In genomic region chr3:160685144-160685766, GRCh38 we compare ENCODE assay signal across 13 cellular contexts. TPM values are rescaled to one million over a fixed set of nuclear protein-coding genes. Genes with fewer than 3 reads are reported as not detected.
DNase-seq lines count a peak whose midpoint lies in the region; ATAC-seq and TF ChIP-seq lines count a peak whose summit lies in the region.
"Had no signal": no experiment of that assay in that cellular context is flagged by ENCODE, and none has a peak within 500 bp of the region (broad histone marks: within the 10 kb centered on the region; RNA-seq: fewer than 3 reads in every experiment).

No MANE protein-coding gene starts in this region.

- H3K36me3 ChIP-seq in osteoblast (ENCODE audit: insufficient read depth, low read length) = no peaks in the 10 kb centered on the region
- H3K36me3 ChIP-seq: ovary, thyroid gland had no signal

- DNase-seq in EH (ENCODE audit: low read depth) (peak; percentile 9), NAMALWA (ENCODE audit: low spot score) (peak; percentile 25), choroid plexus epithelial cell (ENCODE audit: low read depth) (peak; percentile 28), osteoblast (ENCODE audit: insufficient read length, low spot score, missing footprints) (no peak)
- DNase-seq in activated T-helper 1 cell treated with anti-CD3 and anti-CD28 coated beads, Interleukin-12 subunit alpha, Interleukin-12 subunit beta, Interleukin-2, Interleukin-4 antibody, amounts not matched to agents 30 ng/mL and 10 ng/mL and 1 ng/mL, durations not matched to agents 14 hours and 24 hours and 36 hours (ENCODE audit: low spot score) = no peak
- DNase-seq: GDM1, GOT3, left cardiac atrium, ovary, thyroid gland had no signal

- H3K4me2 ChIP-seq in osteoblast (ENCODE audit: insufficient read depth, low read length) = no peak overlapping the region

- H3K27me3 ChIP-seq in osteoblast (ENCODE audit: insufficient read depth, low read length) = no peaks in the 10 kb centered on the region
- H3K27me3 ChIP-seq: ovary, thyroid gland had no signal

- H3K36me3 Mint-ChIP-seq in activated T-helper 1 cell treated with anti-CD3 and anti-CD28 coated beads, Interleukin-12 subunit alpha, Interleukin-12 subunit beta, Interleukin-2, Interleukin-4 antibody, amounts not matched to agents 30 ng/mL and 10 ng/mL and 1 ng/mL, durations not matched to agents 14 hours and 24 hours and 36 hours (ENCODE audit: low read depth) = no peaks in the 10 kb centered on the region

- H3K4me3 ChIP-seq in choroid plexus epithelial cell (ENCODE audit: low read depth, low read length) (no peak overlapping the region), osteoblast (ENCODE audit: insufficient read depth, low read length) (no peak overlapping the region)
- H3K4me3 ChIP-seq: ovary, thyroid gland had no signal

- H3K27ac ChIP-seq in osteoblast (ENCODE audit: low read depth, low read length) = no peak overlapping the region
- H3K27ac ChIP-seq: ovary, thyroid gland had no signal

- no peaks in the 10 kb centered on the region for H3K9me3 Mint-ChIP-seq in activated T-helper 1 cell treated with anti-CD3 and anti-CD28 coated beads, Interleukin-12 subunit alpha, Interleukin-12 subunit beta, Interleukin-2, Interleukin-4 antibody, amounts not matched to agents 30 ng/mL and 10 ng/mL and 1 ng/mL, durations not matched to agents 14 hours and 24 hours and 36 hours
- H3K9me3 Mint-ChIP-seq: T-helper 1 cell treated with Interleukin-12 subunit alpha and Interleukin-12 subunit beta and Interleukin-4 antibody, amounts not matched to agents 30 μg/mL and 1 μg/mL, for 36 hours had no signal

- H3K4me1 ChIP-seq in osteoblast (ENCODE audit: insufficient read depth, low read length) = no peaks in the 10 kb centered on the region
- H3K4me1 ChIP-seq: thyroid gland had no signal

- no peak overlapping the region for H2AFZ ChIP-seq in osteoblast (ENCODE audit: low read length)

- H3K27ac Mint-ChIP-seq in activated T-helper 1 cell treated with anti-CD3 and anti-CD28 coated beads, Interleukin-12 subunit alpha, Interleukin-12 subunit beta, Interleukin-2, Interleukin-4 antibody, amounts not matched to agents 30 ng/mL and 10 ng/mL and 1 ng/mL, durations not matched to agents 14 hours and 24 hours and 36 hours = no peak overlapping the region
- H3K27ac Mint-ChIP-seq: T-helper 1 cell treated with Interleukin-12 subunit alpha and Interleukin-12 subunit beta and Interleukin-4 antibody, amounts not matched to agents 30 μg/mL and 1 μg/mL, for 36 hours had no signal

- H3K4me3 Mint-ChIP-seq in activated T-helper 1 cell treated with anti-CD3 and anti-CD28 coated beads, Interleukin-12 subunit alpha, Interleukin-12 subunit beta, Interleukin-2, Interleukin-4 antibody, amounts not matched to agents 30 ng/mL and 10 ng/mL and 1 ng/mL, durations not matched to agents 14 hours and 24 hours and 36 hours = no peak overlapping the region
- H3K4me3 Mint-ChIP-seq: T-helper 1 cell treated with Interleukin-12 subunit alpha and Interleukin-12 subunit beta and Interleukin-4 antibody, amounts not matched to agents 30 μg/mL and 1 μg/mL, for 36 hours had no signal

- ATAC-seq in HG02938 (IDR thresholded peaks at IDR 0.05; ENCODE audit: unreplicated experiment) = no peak
- ATAC-seq in GM19467 (IDR thresholded peaks at IDR 0.05; ENCODE audit: unreplicated experiment) = no peak
- ATAC-seq: left cardiac atrium had no signal

- intact Hi-C loops in activated T-helper 1 cell treated with anti-CD3 and anti-CD28 coated beads, Interleukin-12 subunit alpha, Interleukin-12 subunit beta, Interleukin-2, Interleukin-4 antibody, amounts not matched to agents 30 ng/mL and 10 ng/mL and 1 ng/mL, durations not matched to agents 14 hours and 24 hours and 36 hours (cut with micrococcal nuclease) = loop anchor here (2.0 kb wide), 1 partner anchor 738 kb away; no protein-coding TSS in a partner anchor

- no peaks in the 10 kb centered on the region for H3K4me1 Mint-ChIP-seq in activated T-helper 1 cell treated with anti-CD3 and anti-CD28 coated beads, Interleukin-12 subunit alpha, Interleukin-12 subunit beta, Interleukin-2, Interleukin-4 antibody, amounts not matched to agents 30 ng/mL and 10 ng/mL and 1 ng/mL, durations not matched to agents 14 hours and 24 hours and 36 hours (ENCODE audit: low read depth)

- no peaks in the 10 kb centered on the region for H3K27me3 Mint-ChIP-seq in activated T-helper 1 cell treated with anti-CD3 and anti-CD28 coated beads, Interleukin-12 subunit alpha, Interleukin-12 subunit beta, Interleukin-2, Interleukin-4 antibody, amounts not matched to agents 30 ng/mL and 10 ng/mL and 1 ng/mL, durations not matched to agents 14 hours and 24 hours and 36 hours (ENCODE audit: insufficient read depth)

- H4K20me1 ChIP-seq in osteoblast (ENCODE audit: insufficient read depth, low read length) = no peaks in the 10 kb centered on the region

- no peaks in the 10 kb centered on the region for H3K79me2 ChIP-seq in osteoblast (ENCODE audit: insufficient read depth, low read length)

- peak; percentile 49 for TF ChIP-seq CTCF in choroid plexus epithelial cell (conservative IDR thresholded peaks at IDR 0.05; ENCODE audit: low read depth, low read length)
- TF ChIP-seq CTCF in osteoblast (IDR thresholded peaks at IDR 0.05; ENCODE audit: extremely low read depth, low read depth, low read length) = peak; percentile 31

- no peaks in the 10 kb centered on the region for H3K9me3 ChIP-seq in osteoblast (ENCODE audit: low read depth, low read length)
- H3K9me3 ChIP-seq: ovary, thyroid gland had no signal

RNA-seq across cellular contexts. Expression of gene ARL14, which starts 8.3 kb away (rescaled TPM):
- not detected in 2 replicates for total RNA-seq in osteoblast
- total RNA-seq in activated T-helper 1 cell treated with anti-CD3 and anti-CD28 coated beads, Interleukin-12 subunit alpha, Interleukin-12 subunit beta, Interleukin-2, Interleukin-4 antibody, amounts not matched to agents 30 ng/mL and 10 ng/mL and 1 ng/mL, durations not matched to agents 14 hours and 24 hours and 36 hours = not detected in 2 replicates
- total RNA-seq: left cardiac atrium, ovary, thyroid gland had no signal

Comparison
In these comparisons a context has a peak if more than half of its experiments do, and no peak if none do; other contexts are left out.
1. DNase-seq: peak in EH (single experiment), NAMALWA (single experiment) and choroid plexus epithelial cell (single experiment); none in osteoblast (single experiment) and activated T-helper 1 cell treated with anti-CD3 and anti-CD28 coated beads, Interleukin-12 subunit alpha, Interleukin-12 subunit beta, Interleukin-2, Interleukin-4 antibody, amounts not matched to agents 30 ng/mL and 10 ng/mL and 1 ng/mL, durations not matched to agents 14 hours and 24 hours and 36 hours (single experiment).